8 cellular contexts compared by ENCODE assay signal in genomic region chrX:110167952-110168451, GRCh38.
DNase-seq lines count a peak whose midpoint lies in the region; TF ChIP-seq lines count a peak whose summit lies in the region.

No MANE protein-coding gene starts in this region.

- CTCF ChIA-PET in activated naive CD4-positive, alpha-beta T cell treated with anti-CD3 and anti-CD28 coated beads for 36 hours (lab: Charles Lee), result interaction anchor here (0.6 to 24.9 kb wide), 9 partner anchors 12 to 276 kb away, joined by 3 to 374 read pairs (median 3); no protein-coding TSS in a partner anchor

- intact Hi-C loops in activated naive CD4-positive, alpha-beta T cell treated with anti-CD3 and anti-CD28 coated beads for 36 hours (cut with micrococcal nuclease), result no loop called here

- peak; percentile 74 for TF ChIP-seq CTCF in GM12874 (IDR thresholded peaks at IDR 0.05; ENCODE audit: insufficient read depth, low read depth, low read length)

- no peaks in the 10 kb centered on the region for H3K27me3 Mint-ChIP-seq in activated naive CD4-positive, alpha-beta T cell treated with anti-CD3 and anti-CD28 coated beads for 36 hours (ENCODE audit: low read depth)

- DNase-seq in RPMI7951 (ENCODE audit: low read depth) (peak; percentile 88), iPS-NIHi7 (ENCODE audit: extremely low spot score) (peak; percentile 92), NCI-H2107 treated with DMSO at 0.1 percent for 48 hours (lab: John Stamatoyannopoulos, UW; ENCODE audit: unreplicated experiment) (no peak), epidermal melanocyte (ENCODE audit: insufficient read length, low spot score) (no peak), NCI-H226 (no peak)
- peak; percentile 60 for DNase-seq in activated naive CD4-positive, alpha-beta T cell treated with anti-CD3 and anti-CD28 coated beads for 36 hours
- DNase-seq in stimulated activated CD8-positive, alpha-beta memory T cell treated with anti-CD3 and anti-CD28 coated beads, Interleukin-15, amount 100 ng/mL, for 48 hours (ENCODE audit: low read depth in 2 of 2), result peak; percentile 4 to 22

- peaks cover 3% of the 10 kb centered on the region for H3K36me3 Mint-ChIP-seq in activated naive CD4-positive, alpha-beta T cell treated with anti-CD3 and anti-CD28 coated beads for 36 hours (ENCODE audit: low read depth)

- no peak overlapping the region for H3K4me3 Mint-ChIP-seq in activated naive CD4-positive, alpha-beta T cell treated with anti-CD3 and anti-CD28 coated beads for 36 hours

- no peak overlapping the region for H3K27ac Mint-ChIP-seq in activated naive CD4-positive, alpha-beta T cell treated with anti-CD3 and anti-CD28 coated beads for 36 hours

- H3K4me1 Mint-ChIP-seq in activated naive CD4-positive, alpha-beta T cell treated with anti-CD3 and anti-CD28 coated beads for 36 hours (ENCODE audit: low read depth), result peaks cover 2% of the 10 kb centered on the region

- H3K9me3 Mint-ChIP-seq in activated naive CD4-positive, alpha-beta T cell treated with anti-CD3 and anti-CD28 coated beads for 36 hours, result no peaks in the 10 kb centered on the region

Comparison
In these comparisons a context has a peak if more than half of its experiments do, and no peak if none do; other contexts are left out.
1. DNase-seq: peak in RPMI7951 (single experiment), activated naive CD4-positive, alpha-beta T cell treated with anti-CD3 and anti-CD28 coated beads for 36 hours (single experiment), iPS-NIHi7 (single experiment) and stimulated activated CD8-positive, alpha-beta memory T cell treated with anti-CD3 and anti-CD28 coated beads, Interleukin-15, amount 100 ng/mL, for 48 hours (2 of 2); none in NCI-H2107 treated with DMSO at 0.1 percent for 48 hours (single experiment), epidermal melanocyte (single experiment) and NCI-H226 (single experiment).